25 cellular contexts compared by ENCODE assay signal in genomic region chr20:59693587-59693986, GRCh38.
"Had no signal": no experiment of that assay in that cellular context is flagged by ENCODE, and none has a peak within 500 bp of the region (broad histone marks: within the 10 kb centered on the region; RNA-seq: fewer than 3 reads in every experiment).

No MANE protein-coding gene starts in this region.

- H3K36me3 ChIP-seq: left ventricle myocardium inferior, neural progenitor cell, neutrophil, ovary, right atrium auricular region, right lobe of liver, tibial nerve, uterus had no signal

- H3K27ac ChIP-seq: neural progenitor cell, neutrophil, ovary, right lobe of liver, tibial nerve, uterus had no signal

- H3K9ac ChIP-seq: neural progenitor cell had no signal

- ATAC-seq: natural killer cell; right lobe of liver; stimulated activated memory B cell treated with anti-CD40 and anti-IgM and Interleukin-4, amounts not matched to agents 10 μg/mL and 1 μg/mL and 100 μg/mL, for 72 hours; stimulated activated naive CD8-positive, alpha-beta T cell treated with anti-CD3 and anti-CD28 coated beads, Interleukin-15, amount 100 ng/mL, for 72 hours had no signal

- H3K4me3 ChIP-seq: left ventricle myocardium inferior, lung, neural progenitor cell, ovary, right atrium auricular region, right lobe of liver, smooth muscle cell, tibial nerve, uterus had no signal

- H3K27me3 ChIP-seq: neural progenitor cell, ovary, right atrium auricular region, right lobe of liver, tibial nerve, uterus had no signal

- H3K9me3 ChIP-seq: left ventricle myocardium inferior, neutrophil, ovary, right atrium auricular region, right lobe of liver, tibial nerve, uterus had no signal

- DNase-seq: hypothalamus; immature natural killer cell; left ventricle myocardium inferior; mesendoderm; naive B cell; natural killer cell; nephron progenitor cell; occipital lobe; ovary; right lobe of liver; stimulated activated CD4-positive, alpha-beta T cell treated with anti-CD3 and anti-CD28 coated beads, Interleukin-1b, Interleukin-23, amount 100 ng/mL, for 48 hours; stimulated activated CD4-positive, alpha-beta T cell treated with anti-CD3 and anti-CD28 coated beads, Interleukin-2, amount 100 ng/mL, for 48 hours; stimulated activated CD4-positive, alpha-beta T cell treated with anti-CD3 and anti-CD28 coated beads, Interleukin-4, amount 100 ng/mL, for 4 hours; stimulated activated CD8-positive, alpha-beta memory T cell treated with anti-CD3 and anti-CD28 coated beads, Interleukin-4, amount 100 ng/mL, for 48 hours; stimulated activated naive CD4-positive, alpha-beta T cell treated with Interleukin-2 at 50 U/mL for 16 hours; stimulated activated naive CD8-positive, alpha-beta T cell treated with anti-CD3 and anti-CD28 coated beads, Interleukin-15, amount 100 ng/mL, for 72 hours; substantia nigra; uterus had no signal

- H3K4me2 ChIP-seq: neural progenitor cell, smooth muscle cell had no signal

- H3K4me1 ChIP-seq: neural progenitor cell, right lobe of liver, tibial nerve, uterus had no signal
